ENCODE assay signal across 7 cellular contexts in the genomic region with DNA sequence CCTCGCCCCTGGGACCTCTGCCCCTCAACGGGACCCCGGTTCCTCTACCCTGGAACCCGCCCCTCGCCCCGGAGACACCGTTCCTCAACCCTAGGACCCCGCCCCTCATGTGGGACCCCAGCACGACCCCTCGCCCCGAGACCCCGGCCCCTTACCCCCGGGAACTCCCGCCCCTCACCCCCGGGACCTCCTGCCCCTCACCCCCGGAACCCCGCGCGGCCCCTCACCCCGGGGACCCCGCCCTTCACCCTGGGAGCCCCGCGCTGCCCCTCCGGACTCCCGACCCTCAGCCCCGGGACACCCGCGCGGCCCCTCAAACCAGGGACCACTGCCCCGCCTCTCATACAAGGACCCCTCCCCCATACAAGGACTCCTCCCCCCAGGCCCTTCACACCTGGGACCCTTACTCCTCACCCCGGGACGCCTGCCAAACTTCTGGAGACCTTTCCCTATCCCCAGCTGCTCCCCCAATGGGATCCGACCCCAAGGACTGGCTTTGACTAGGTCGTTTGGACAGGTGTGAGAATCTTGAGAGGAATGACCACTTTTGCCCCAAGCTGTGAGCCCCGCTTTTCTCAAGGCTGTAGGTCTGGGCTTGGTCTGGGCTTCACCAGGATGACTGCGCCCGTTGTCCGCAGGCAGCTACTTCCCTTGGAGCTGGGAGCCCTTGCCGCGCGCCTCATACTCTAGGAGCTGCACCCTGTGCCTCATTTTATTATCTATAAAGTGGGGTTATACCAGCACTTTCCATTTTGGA. TPM values are rescaled to one million over a fixed set of nuclear protein-coding genes. Genes with fewer than 3 reads are reported as not detected.
A peak's percentile ranks its signal among the peaks of the same experiment; 100 is the strongest.
DNase-seq lines count a peak whose midpoint lies in the region; TF ChIP-seq lines count a peak whose summit lies in the region.

No MANE protein-coding gene starts in this region.

- TF ChIP-seq CTCF in breast epithelium (IDR thresholded peaks at IDR 0.05) (no peak), kidney epithelial cell (IDR thresholded peaks at IDR 0.05; ENCODE audit: insufficient read depth, low read length, poor library complexity, severe bottlenecking) (no peak)

- H3K27ac ChIP-seq in breast epithelium, result peak overlapping the region; percentile 85 to 88

- peak; percentile 85 for DNase-seq in H7
- peak; percentile 41 for DNase-seq in RPMI8226
- DNase-seq in breast epithelium (ENCODE audit: low spot score in 2 of 2), result peak in 1 of 2 donors; percentile 27
- DNase-seq in kidney epithelial cell (ENCODE audit: low read depth), result no peak
- peak; percentile 16 for DNase-seq in stimulated activated CD4-positive, alpha-beta T cell treated with anti-CD3 and anti-CD28 coated beads, Interleukin-1b, Interleukin-23, amount 100 ng/mL, for 48 hours
- DNase-seq in SKM-1 (lab: John Stamatoyannopoulos, UW; ENCODE audit: unreplicated experiment), result no peak
- no peak for DNase-seq in NCI-H510A treated with DMSO at 0.1 percent for 48 hours (lab: John Stamatoyannopoulos, UW)

- H3K9me3 ChIP-seq in breast epithelium, result no peaks in the 10 kb centered on the region

- intact Hi-C loops in breast epithelium (cut with DNase I; ENCODE audit: low total_unique reads), result loop anchor here (5.0 kb wide), 1 partner anchor 322 kb away; no protein-coding TSS in a partner anchor

- no peaks in the 10 kb centered on the region for H3K27me3 ChIP-seq in H7 (ENCODE audit: control insufficient read depth, insufficient read depth, low read length)
- H3K27me3 ChIP-seq in breast epithelium, result no peaks in the 10 kb centered on the region
- H3K27me3 ChIP-seq in kidney epithelial cell (ENCODE audit: control insufficient read depth, insufficient read depth, low read length), result no peaks in the 10 kb centered on the region

- peaks cover 0 to 3% of the 10 kb centered on the region in 2 donors for H3K4me1 ChIP-seq in breast epithelium

- H3K36me3 ChIP-seq in H7 (replicated peaks; ENCODE audit: control insufficient read depth, insufficient read depth, low read length) (peaks cover 6% of the 10 kb centered on the region), breast epithelium (no peaks in the 10 kb centered on the region), kidney epithelial cell (ENCODE audit: control insufficient read depth, insufficient read depth, low read length) (no peaks in the 10 kb centered on the region)

- peak overlapping the region; percentile 89 for H3K4me3 ChIP-seq in H7 (ENCODE audit: insufficient read depth, low read depth, low read length)
- peak overlapping the region; percentile 96 for H3K4me3 ChIP-seq in breast epithelium
- H3K4me3 ChIP-seq in kidney epithelial cell (ENCODE audit: low read depth, low read length), result peak overlapping the region; percentile 91

- TF ChIP-seq POLR2A in breast epithelium (IDR thresholded peaks at IDR 0.05), result no peak

RNA-seq across cellular contexts. Expression of gene DIP2A, which starts 0.8 kb away (rescaled TPM):
- total RNA-seq in H7 (2014; rRNA removed; shearing (Covaris generic)), result 19.4 and 30.2 TPM in 2 replicates
- 10 to 100 TPM; 32.6 to 43.9 (median 42.0) TPM for total RNA-seq in breast epithelium
- total RNA-seq in kidney epithelial cell, result 16.0 and 22.6 TPM in 2 replicates

Comparison
In these comparisons a context has a peak if more than half of its experiments do, and no peak if none do; other contexts are left out.
1. DNase-seq: peak in H7 (single experiment), RPMI8226 (single experiment) and stimulated activated CD4-positive, alpha-beta T cell treated with anti-CD3 and anti-CD28 coated beads, Interleukin-1b, Interleukin-23, amount 100 ng/mL, for 48 hours (single experiment); none in kidney epithelial cell (single experiment), SKM-1 (single experiment) and NCI-H510A treated with DMSO at 0.1 percent for 48 hours (single experiment).
2. Peak in every context shown above with its lines, with median percentiles within 50 percentile points of each other: H3K4me3 ChIP-seq.